31 cellular contexts compared by ENCODE assay signal in genomic region chr2:121536850-121537557, GRCh38. TPM values are rescaled to one million over a fixed set of nuclear protein-coding genes. Genes with fewer than 3 reads are reported as not detected.
DNase-seq lines count a peak whose midpoint lies in the region; ATAC-seq and TF ChIP-seq lines count a peak whose summit lies in the region.
"Had no signal": no experiment of that assay in that cellular context is flagged by ENCODE, and none has a peak within 500 bp of the region (broad histone marks: within the 10 kb centered on the region; RNA-seq: fewer than 3 reads in every experiment).

No MANE protein-coding gene starts in this region.

- no peaks in the 10 kb centered on the region for H3K4me1 ChIP-seq in CD4-positive, CD25-positive, alpha-beta regulatory T cell (ENCODE audit: control insufficient read depth, insufficient read depth, low read length, poor library complexity, severe bottlenecking)
- H3K4me1 ChIP-seq in HEK293 (ENCODE audit: control insufficient read depth, insufficient read depth, low read length) = peaks cover 14% of the 10 kb centered on the region
- H3K4me1 ChIP-seq in endocrine pancreas (ENCODE audit: control insufficient read depth, insufficient read depth, low read length) = peaks cover 10% of the 10 kb centered on the region

- no peaks in the 10 kb centered on the region for H3K9me3 ChIP-seq in CD4-positive, CD25-positive, alpha-beta regulatory T cell (ENCODE audit: control insufficient read depth in 2 of 2, low read length in 2 of 2)
- H3K9me3 ChIP-seq in HEK293 (ENCODE audit: control insufficient read depth, insufficient read depth, low read depth, low read length) (no peaks in the 10 kb centered on the region), endocrine pancreas (ENCODE audit: control insufficient read depth, low read length) (no peaks in the 10 kb centered on the region)
- H3K9me3 ChIP-seq: thoracic aorta, vagina had no signal

- H3K27me3 Mint-ChIP-seq in CD4-positive, CD25-positive, alpha-beta regulatory T cell = no peaks in the 10 kb centered on the region
- no peaks in the 10 kb centered on the region for H3K27me3 Mint-ChIP-seq in nephron (ENCODE audit: low read depth)
- H3K27me3 Mint-ChIP-seq: activated CD4-positive, alpha-beta T cell treated with anti-CD3 and anti-CD28 coated beads for 36 hours; activated naive CD4-positive, alpha-beta T cell treated with anti-CD3 and anti-CD28 coated beads, Interleukin-2, amount 10 ng/mL, durations not matched to agents 7 days and 5 days had no signal

- peak overlapping the region; percentile 11 to 81 (median 63) for H3K27ac Mint-ChIP-seq in CD4-positive, CD25-positive, alpha-beta regulatory T cell
- peak overlapping the region in 2 of 3 experiments; percentile 2 to 25 for H3K27ac Mint-ChIP-seq in nephron
- H3K27ac Mint-ChIP-seq: activated CD4-positive, alpha-beta T cell treated with anti-CD3 and anti-CD28 coated beads for 36 hours; activated naive CD4-positive, alpha-beta T cell treated with anti-CD3 and anti-CD28 coated beads, Interleukin-2, amount 10 ng/mL, durations not matched to agents 7 days and 5 days; activated T-helper 1 cell treated with anti-CD3 and anti-CD28 coated beads, Interleukin-12 subunit alpha, Interleukin-12 subunit beta, Interleukin-2, Interleukin-4 antibody, amounts not matched to agents 30 ng/mL and 10 ng/mL and 1 ng/mL, durations not matched to agents 14 hours and 24 hours and 36 hours; neural progenitor cell had no signal

- H3K9ac ChIP-seq in endocrine pancreas (ENCODE audit: control insufficient read depth, insufficient read depth, low read length) = peak overlapping the region; percentile 12
- H3K9ac ChIP-seq: neural progenitor cell had no signal

- H3K36me3 Mint-ChIP-seq in CD4-positive, CD25-positive, alpha-beta regulatory T cell = no peaks in the 10 kb centered on the region
- H3K36me3 Mint-ChIP-seq in nephron (ENCODE audit: low read depth) = peaks cover 4% of the 10 kb centered on the region
- H3K36me3 Mint-ChIP-seq: activated naive CD4-positive, alpha-beta T cell treated with anti-CD3 and anti-CD28 coated beads, Interleukin-2, amount 10 ng/mL, durations not matched to agents 7 days and 5 days; neural progenitor cell had no signal

- H3K4me1 Mint-ChIP-seq in CD4-positive, CD25-positive, alpha-beta regulatory T cell = peaks cover 18 to 44% (median 34%) of the 10 kb centered on the region in 4 donors
- H3K4me1 Mint-ChIP-seq in nephron = peaks cover 47% of the 10 kb centered on the region

- POLR2A ChIA-PET in HEK293 (lab: Yijun Ruan, JAX) = no interaction called here

- ATAC-seq in CD4-positive, CD25-positive, alpha-beta regulatory T cell (ENCODE audit: low read depth in 2 of 2) = no peak
- ATAC-seq in GM21717 (IDR thresholded peaks at IDR 0.05; ENCODE audit: unreplicated experiment) = no peak
- no peak for ATAC-seq in HG03521 (IDR thresholded peaks at IDR 0.05; ENCODE audit: unreplicated experiment)
- ATAC-seq in HG03139 (IDR thresholded peaks at IDR 0.05; ENCODE audit: unreplicated experiment) = no peak
- ATAC-seq: activated CD4-positive, alpha-beta T cell treated with anti-CD3 and anti-CD28 coated beads for 36 hours; GM12878; left ventricle myocardium superior; PC-3; Right ventricle myocardium inferior; sciatic nerve had no signal

- H3K27ac ChIP-seq in CD4-positive, CD25-positive, alpha-beta regulatory T cell (ENCODE audit: insufficient read depth, low read length, poor library complexity, severe bottlenecking) = no peak overlapping the region
- H3K27ac ChIP-seq in HEK293 (ENCODE audit: extremely low read depth, low read depth, low read length) = no peak overlapping the region
- H3K27ac ChIP-seq: neural progenitor cell, thoracic aorta, vagina had no signal

- TF ChIP-seq CTCF in HEK293 (tag by site-specific recombination; IDR thresholded peaks at IDR 0.05) (no peak), nephron (IDR thresholded peaks at IDR 0.05; ENCODE audit: unreplicated experiment in 3 of 3) (no peak)

- H3K4me3 ChIP-seq in CD4-positive, CD25-positive, alpha-beta regulatory T cell (ENCODE audit: low read depth, low read length) = no peak overlapping the region
- no peak overlapping the region for H3K4me3 ChIP-seq in HEK293 (ENCODE audit: low read depth, low read length)
- H3K4me3 ChIP-seq in endocrine pancreas (ENCODE audit: control insufficient read depth, insufficient read depth, low read length) = peak overlapping the region; percentile 36
- H3K4me3 ChIP-seq: GM12878, neural progenitor cell, thoracic aorta, vagina had no signal

- DNase-seq in CD4-positive, CD25-positive, alpha-beta regulatory T cell = no peak
- no peak for DNase-seq in NCI-H128 (lab: John Stamatoyannopoulos, UW; ENCODE audit: unreplicated experiment)
- DNase-seq: activated CD4-positive, alpha-beta T cell treated with anti-CD3 and anti-CD28 coated beads for 36 hours; activated naive CD4-positive, alpha-beta T cell treated with anti-CD3 and anti-CD28 coated beads, Interleukin-2, amount 10 ng/mL, durations not matched to agents 7 days and 5 days; anterior cingulate cortex; EL; left ventricle myocardium superior; midbrain; NCI-H1436 treated with DMSO at 0.1 percent for 48 hours; NCI-H446; NCI-H82; PC-3; posterior cingulate gyrus; stimulated activated CD4-positive, alpha-beta T cell treated with anti-CD3 and anti-CD28 coated beads, Interleukin-4, amount 100 ng/mL, for 4 hours; stimulated activated naive CD4-positive, alpha-beta T cell had no signal

- CTCF ChIA-PET in HEK293 (lab: Yijun Ruan, JAX) = interaction anchor here (0.5 to 0.7 kb wide), 3 partner anchors 16 to 181 kb away, joined by 3 read pairs; no protein-coding TSS in a partner anchor

- no peaks in the 10 kb centered on the region for H3K9me3 Mint-ChIP-seq in CD4-positive, CD25-positive, alpha-beta regulatory T cell
- H3K9me3 Mint-ChIP-seq in nephron = no peaks in the 10 kb centered on the region
- H3K9me3 Mint-ChIP-seq: activated naive CD4-positive, alpha-beta T cell treated with anti-CD3 and anti-CD28 coated beads, Interleukin-2, amount 10 ng/mL, durations not matched to agents 7 days and 5 days; activated T-helper 1 cell treated with anti-CD3 and anti-CD28 coated beads, Interleukin-12 subunit alpha, Interleukin-12 subunit beta, Interleukin-2, Interleukin-4 antibody, amounts not matched to agents 30 ng/mL and 10 ng/mL and 1 ng/mL, durations not matched to agents 14 hours and 24 hours and 36 hours; neural progenitor cell had no signal

- H3K27me3 ChIP-seq in CD4-positive, CD25-positive, alpha-beta regulatory T cell (ENCODE audit: control insufficient read depth, insufficient read depth, low read length) = no peaks in the 10 kb centered on the region
- no peaks in the 10 kb centered on the region for H3K27me3 ChIP-seq in endocrine pancreas (ENCODE audit: control insufficient read depth, insufficient read depth, low read length)
- H3K27me3 ChIP-seq: neural progenitor cell, vagina had no signal

- no peak overlapping the region for H3K4me3 Mint-ChIP-seq in CD4-positive, CD25-positive, alpha-beta regulatory T cell
- no peak overlapping the region for H3K4me3 Mint-ChIP-seq in nephron
- H3K4me3 Mint-ChIP-seq: activated CD4-positive, alpha-beta T cell treated with anti-CD3 and anti-CD28 coated beads for 36 hours; activated naive CD4-positive, alpha-beta T cell treated with anti-CD3 and anti-CD28 coated beads, Interleukin-2, amount 10 ng/mL, durations not matched to agents 7 days and 5 days; activated T-helper 1 cell treated with anti-CD3 and anti-CD28 coated beads, Interleukin-12 subunit alpha, Interleukin-12 subunit beta, Interleukin-2, Interleukin-4 antibody, amounts not matched to agents 30 ng/mL and 10 ng/mL and 1 ng/mL, durations not matched to agents 14 hours and 24 hours and 36 hours; neural progenitor cell had no signal

- no peaks in the 10 kb centered on the region for H3K36me3 ChIP-seq in CD4-positive, CD25-positive, alpha-beta regulatory T cell (ENCODE audit: control insufficient read depth, insufficient read depth, low read length)
- H3K36me3 ChIP-seq in HEK293 (ENCODE audit: control insufficient read depth in 2 of 2, insufficient read depth in 1 of 2, low read length in 2 of 2) (no peaks in the 10 kb centered on the region), endocrine pancreas (ENCODE audit: control insufficient read depth, insufficient read depth, low read length) (no peaks in the 10 kb centered on the region)
- H3K36me3 ChIP-seq: neural progenitor cell, thoracic aorta, vagina had no signal

TF ChIP-seq in HEK293, 187 proteins besides CTCF, POLR2A, EP300 and RAD21:
- TF ChIP-seq ZNF560 (tag by site-specific recombination; IDR thresholded peaks at IDR 0.05; ENCODE audit: borderline replicate concordance) (no peak), PRDM6 (tag by site-specific recombination; IDR thresholded peaks at IDR 0.05) (peak; percentile 76)

RNA-seq across cellular contexts. Expression of gene RNU4ATAC, which starts 6.3 kb away (rescaled TPM):
- not detected for total RNA-seq in CD4-positive, CD25-positive, alpha-beta regulatory T cell
- not detected for polyA plus RNA-seq in CD4-positive, CD25-positive, alpha-beta regulatory T cell
- total RNA-seq: activated CD4-positive, alpha-beta T cell treated with anti-CD3 and anti-CD28 coated beads for 36 hours; activated T-helper 1 cell treated with anti-CD3 and anti-CD28 coated beads, Interleukin-12 subunit alpha, Interleukin-12 subunit beta, Interleukin-2, Interleukin-4 antibody, amounts not matched to agents 30 ng/mL and 10 ng/mL and 1 ng/mL, durations not matched to agents 14 hours and 24 hours and 36 hours; cardiac septum; endothelial cell of umbilical vein; GM12878; left ventricle myocardium superior; PC-3; sciatic nerve; thoracic aorta; vagina had no signal
- polyA plus RNA-seq: endothelial cell of umbilical vein, fibroblast of lung had no signal
